In genomic region chrX:70825366-70825765, GRCh38 we compare ENCODE assay signal across 8 cellular contexts.
"Had no signal": no experiment of that assay in that cellular context is flagged by ENCODE, and none has a peak within 500 bp of the region (broad histone marks: within the 10 kb centered on the region; RNA-seq: fewer than 3 reads in every experiment).

No MANE protein-coding gene starts in this region.

- H3K4me2 ChIP-seq: KMS-11 had no signal

- H3K27ac ChIP-seq: GM23248, HL-60, KMS-11 had no signal

- DNase-seq: GM23248, GOT3, H7, HFFc6 had no signal

- H3K9me3 ChIP-seq: HAP-1 had no signal

- H3K36me3 ChIP-seq: HAP-1 had no signal

- H2AFZ ChIP-seq: GM23248 had no signal

- H3K9ac ChIP-seq: GM23248, KMS-11 had no signal

- ATAC-seq: HCT116 had no signal

- H3K4me3 ChIP-seq: GM23248, HAP-1 had no signal
